17 cellular contexts compared by ENCODE assay signal in genomic region chr18:55735199-55735855, GRCh38.
"Had no signal": no experiment of that assay in that cellular context is flagged by ENCODE, and none has a peak within 500 bp of the region (broad histone marks: within the 10 kb centered on the region; RNA-seq: fewer than 3 reads in every experiment).

No MANE protein-coding gene starts in this region.

- H3K9me3 Mint-ChIP-seq: activated naive CD4-positive, alpha-beta T cell treated with anti-CD3 and anti-CD28 coated beads, Interleukin-2, amount 10 ng/mL, durations not matched to agents 7 days and 5 days had no signal

- H3K27ac ChIP-seq: brain microvascular endothelial cell, parathyroid adenoma, spleen, thoracic aorta, VCaP had no signal

- H3K27me3 Mint-ChIP-seq: activated naive CD4-positive, alpha-beta T cell treated with anti-CD3 and anti-CD28 coated beads, Interleukin-2, amount 10 ng/mL, durations not matched to agents 7 days and 5 days; stimulated activated memory B cell treated with anti-CD40 and anti-IgM and Interleukin-4, amounts not matched to agents 10 μg/mL and 1 μg/mL and 100 μg/mL, for 72 hours had no signal

- H3K4me1 Mint-ChIP-seq: activated naive CD4-positive, alpha-beta T cell treated with anti-CD3 and anti-CD28 coated beads, Interleukin-2, amount 10 ng/mL, durations not matched to agents 7 days and 5 days; natural killer cell had no signal

- H3K36me3 Mint-ChIP-seq: activated naive CD4-positive, alpha-beta T cell treated with anti-CD3 and anti-CD28 coated beads, Interleukin-2, amount 10 ng/mL, durations not matched to agents 7 days and 5 days; natural killer cell; stimulated activated memory B cell treated with anti-CD40 and anti-IgM and Interleukin-4, amounts not matched to agents 10 μg/mL and 1 μg/mL and 100 μg/mL, for 72 hours had no signal

- H3K79me2 ChIP-seq: parathyroid adenoma had no signal

- H3K27ac Mint-ChIP-seq: activated naive CD4-positive, alpha-beta T cell treated with anti-CD3 and anti-CD28 coated beads, Interleukin-2, amount 10 ng/mL, durations not matched to agents 7 days and 5 days; natural killer cell; stimulated activated memory B cell treated with anti-CD40 and anti-IgM and Interleukin-4, amounts not matched to agents 10 μg/mL and 1 μg/mL and 100 μg/mL, for 72 hours had no signal

- ATAC-seq: natural killer cell; stimulated activated memory B cell treated with anti-CD40 and anti-IgM and Interleukin-4, amounts not matched to agents 10 μg/mL and 1 μg/mL and 100 μg/mL, for 72 hours had no signal

- H3K9ac ChIP-seq: parathyroid adenoma had no signal

- H3K4me3 Mint-ChIP-seq: activated naive CD4-positive, alpha-beta T cell treated with anti-CD3 and anti-CD28 coated beads, Interleukin-2, amount 10 ng/mL, durations not matched to agents 7 days and 5 days; natural killer cell; stimulated activated memory B cell treated with anti-CD40 and anti-IgM and Interleukin-4, amounts not matched to agents 10 μg/mL and 1 μg/mL and 100 μg/mL, for 72 hours had no signal

- H3K4me1 ChIP-seq: parathyroid adenoma, spleen had no signal

- H3K36me3 ChIP-seq: brain microvascular endothelial cell, spleen, thoracic aorta had no signal

- DNase-seq: activated CD4-positive, alpha-beta T cell treated with anti-CD3 and anti-CD28 coated beads, Interleukin-2, amount 50 U/mL, for 1 hour; activated CD4-positive, CD25-positive, alpha-beta regulatory T cell treated with anti-CD3 and anti-CD28 coated beads, Interleukin-2, amount 50 U/mL, for 72 hours; activated CD8-positive, alpha-beta memory T cell treated with anti-CD3 and anti-CD28 coated beads, Interleukin-2, amount 50 U/mL, for 4 hours; activated effector memory CD4-positive, alpha-beta T cell treated with Interleukin-2 at 50 U/mL for 16 hours; activated naive CD4-positive, alpha-beta T cell treated with anti-CD3 and anti-CD28 coated beads, Interleukin-2, amount 10 ng/mL, durations not matched to agents 7 days and 5 days; activated T-cell treated with anti-CD3 and anti-CD28 coated beads, Interleukin-2, amount 50 U/mL, for 48 hours; aorta; brain microvascular endothelial cell; central memory CD4-positive, alpha-beta T cell; natural killer cell; retina; spleen; stimulated activated CD4-positive, alpha-beta T cell treated with anti-CD3 and anti-CD28 coated beads, Interleukin-4, amount 100 ng/mL, for 4 hours had no signal

- H2AFZ ChIP-seq: parathyroid adenoma had no signal

- H3K9me3 ChIP-seq: spleen, thoracic aorta had no signal

- H3K27me3 ChIP-seq: brain microvascular endothelial cell, spleen had no signal

- H3K4me3 ChIP-seq: spleen, thoracic aorta had no signal
